8 cellular contexts compared by ENCODE assay signal in the genomic region with DNA sequence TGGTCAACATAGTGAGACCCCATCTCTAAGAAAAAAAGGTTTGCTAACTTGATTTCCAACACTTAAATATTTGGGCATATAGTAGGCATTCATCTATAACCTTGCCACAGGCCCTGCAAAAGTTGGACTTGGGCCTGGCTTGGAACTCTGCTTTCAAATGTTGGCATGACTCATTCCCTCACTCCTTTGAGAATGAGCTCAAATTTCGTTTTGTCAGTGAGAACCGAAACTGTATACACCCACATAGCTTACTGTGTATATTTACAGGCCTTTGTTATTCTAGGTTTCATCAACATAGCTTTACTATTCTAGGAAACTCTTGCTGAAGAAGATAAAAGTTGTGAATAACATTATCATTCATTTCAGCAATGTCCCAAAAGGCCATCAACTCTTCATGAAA.
DNase-seq lines count a peak whose midpoint lies in the region; ATAC-seq and TF ChIP-seq lines count a peak whose summit lies in the region.

No MANE protein-coding gene starts in this region.

- DNase-seq in activated CD8-positive, alpha-beta T cell treated with anti-CD3 and anti-CD28 coated beads for 36 hours: peak; percentile 23
- no peak for DNase-seq in activated CD8-positive, alpha-beta T cell treated with anti-CD3 and anti-CD28 coated beads, Interleukin-2, amount 10 ng/mL, durations not matched to agents 7 days and 5 days
- DNase-seq in NOMO-1 treated with dmso at 0.1 percent for 144 hours (lab: John Stamatoyannopoulos, UW; ENCODE audit: unreplicated experiment) (peak; percentile 0), glomerular visceral epithelial cell (ENCODE audit: extremely low spot score) (peak; percentile 13), NCI-H2171 treated with DMSO at 0.1 percent for 48 hours (lab: John Stamatoyannopoulos, UW) (no peak), cortex of kidney (lab: John Stamatoyannopoulos, UW) (no peak), NCI-H1048 (lab: John Stamatoyannopoulos, UW) (no peak)

- intact Hi-C loops in activated CD8-positive, alpha-beta T cell treated with anti-CD3 and anti-CD28 coated beads for 36 hours (cut with micrococcal nuclease): no loop called here

- H3K4me3 Mint-ChIP-seq in activated CD8-positive, alpha-beta T cell treated with anti-CD3 and anti-CD28 coated beads for 36 hours: no peak overlapping the region
- no peak overlapping the region for H3K4me3 Mint-ChIP-seq in activated CD8-positive, alpha-beta T cell treated with anti-CD3 and anti-CD28 coated beads, Interleukin-2, amount 10 ng/mL, durations not matched to agents 7 days and 5 days

- ATAC-seq in activated CD8-positive, alpha-beta T cell treated with anti-CD3 and anti-CD28 coated beads for 36 hours: peak; percentile 96
- no peak for ATAC-seq in activated CD8-positive, alpha-beta T cell treated with anti-CD3 and anti-CD28 coated beads, Interleukin-2, amount 10 ng/mL, durations not matched to agents 7 days and 5 days
- ATAC-seq in HG02623 (IDR thresholded peaks at IDR 0.05; ENCODE audit: unreplicated experiment): peak; percentile 99

- no peaks in the 10 kb centered on the region for H3K36me3 Mint-ChIP-seq in activated CD8-positive, alpha-beta T cell treated with anti-CD3 and anti-CD28 coated beads for 36 hours (ENCODE audit: low read depth)
- no peaks in the 10 kb centered on the region for H3K36me3 Mint-ChIP-seq in activated CD8-positive, alpha-beta T cell treated with anti-CD3 and anti-CD28 coated beads, Interleukin-2, amount 10 ng/mL, durations not matched to agents 7 days and 5 days (ENCODE audit: low read depth)

- CTCF ChIA-PET in activated CD8-positive, alpha-beta T cell treated with anti-CD3 and anti-CD28 coated beads for 36 hours (lab: Charles Lee): interaction anchor here (0.9 to 2.2 kb wide), 3 partner anchors 11 to 285 kb away, joined by 3 to 8 read pairs (median 3); no protein-coding TSS in a partner anchor
- CTCF ChIA-PET in activated CD8-positive, alpha-beta T cell treated with anti-CD3 and anti-CD28 coated beads, Interleukin-2, amount 10 ng/mL, durations not matched to agents 7 days and 5 days (lab: Charles Lee): interaction anchor here (1.5 kb wide), 1 partner anchor 281 kb away, joined by 3 read pairs; no protein-coding TSS in a partner anchor

- no peaks in the 10 kb centered on the region for H3K9me3 Mint-ChIP-seq in activated CD8-positive, alpha-beta T cell treated with anti-CD3 and anti-CD28 coated beads for 36 hours
- H3K9me3 Mint-ChIP-seq in activated CD8-positive, alpha-beta T cell treated with anti-CD3 and anti-CD28 coated beads, Interleukin-2, amount 10 ng/mL, durations not matched to agents 7 days and 5 days (ENCODE audit: insufficient read depth): no peaks in the 10 kb centered on the region

- H3K27me3 Mint-ChIP-seq in activated CD8-positive, alpha-beta T cell treated with anti-CD3 and anti-CD28 coated beads for 36 hours: peaks cover 17% of the 10 kb centered on the region
- peaks cover 8% of the 10 kb centered on the region for H3K27me3 Mint-ChIP-seq in activated CD8-positive, alpha-beta T cell treated with anti-CD3 and anti-CD28 coated beads, Interleukin-2, amount 10 ng/mL, durations not matched to agents 7 days and 5 days (ENCODE audit: low read depth)

- H3K4me1 Mint-ChIP-seq in activated CD8-positive, alpha-beta T cell treated with anti-CD3 and anti-CD28 coated beads for 36 hours (ENCODE audit: low read depth): peaks cover 10% of the 10 kb centered on the region
- H3K4me1 Mint-ChIP-seq in activated CD8-positive, alpha-beta T cell treated with anti-CD3 and anti-CD28 coated beads, Interleukin-2, amount 10 ng/mL, durations not matched to agents 7 days and 5 days (ENCODE audit: low read depth): peaks cover 2% of the 10 kb centered on the region

- no peak for TF ChIP-seq CTCF in activated CD8-positive, alpha-beta T cell treated with anti-CD3 and anti-CD28 coated beads for 36 hours (IDR thresholded peaks at IDR 0.05)

- H3K27ac Mint-ChIP-seq in activated CD8-positive, alpha-beta T cell treated with anti-CD3 and anti-CD28 coated beads for 36 hours: no peak overlapping the region
- no peak overlapping the region for H3K27ac Mint-ChIP-seq in activated CD8-positive, alpha-beta T cell treated with anti-CD3 and anti-CD28 coated beads, Interleukin-2, amount 10 ng/mL, durations not matched to agents 7 days and 5 days

- POLR2A ChIA-PET in activated CD8-positive, alpha-beta T cell treated with anti-CD3 and anti-CD28 coated beads for 36 hours (lab: Charles Lee): interaction anchor here (0.9 kb wide), 1 partner anchor 81 kb away, joined by 3 read pairs; no protein-coding TSS in a partner anchor
- POLR2A ChIA-PET in activated CD8-positive, alpha-beta T cell treated with anti-CD3 and anti-CD28 coated beads, Interleukin-2, amount 10 ng/mL, durations not matched to agents 7 days and 5 days (lab: Charles Lee): no interaction called here

Comparison
In these comparisons a context has a peak if more than half of its experiments do, and no peak if none do; other contexts are left out.
1. DNase-seq: peak in activated CD8-positive, alpha-beta T cell treated with anti-CD3 and anti-CD28 coated beads for 36 hours (single experiment), NOMO-1 treated with dmso at 0.1 percent for 144 hours (single experiment) and glomerular visceral epithelial cell (single experiment); none in activated CD8-positive, alpha-beta T cell treated with anti-CD3 and anti-CD28 coated beads, Interleukin-2, amount 10 ng/mL, durations not matched to agents 7 days and 5 days (single experiment), NCI-H2171 treated with DMSO at 0.1 percent for 48 hours (single experiment), cortex of kidney (single experiment) and NCI-H1048 (single experiment).